8 cellular contexts compared by ENCODE assay signal in genomic region chr13:19782727-19783682, GRCh38. TPM values are rescaled to one million over a fixed set of nuclear protein-coding genes. Genes with fewer than 3 reads are reported as not detected.
DNase-seq lines count a peak whose midpoint lies in the region; ATAC-seq and TF ChIP-seq lines count a peak whose summit lies in the region.
"Not testable (repeated sequence)": the region's sequence is repeated elsewhere in the genome, so short reads cannot be mapped to it uniquely, and the experiment has no call there.

Gene PSPC1, minus strand, starts transcription at chr13:19782945. Its CDS starts 188 bp downstream, at chr13:19782757.

- peak; percentile 95 for TF ChIP-seq POLR2A in GM18951 (IDR thresholded peaks at IDR 0.05; ENCODE audit: extremely low read depth, insufficient read depth, insufficient read length)

- not testable (repeated sequence) for H3K9me3 Mint-ChIP-seq in immature natural killer cell

- peak within 1 kb of the TSS; percentile 95 to 99 (median 98) for H3K27ac Mint-ChIP-seq in immature natural killer cell

- in situ Hi-C loops in GM18951 (cut with MboI; ENCODE audit: low sequenced_read_pairs, unreplicated experiment), result not testable (repeated sequence)

- H3K9me3 ChIP-seq in AG04450 (ENCODE audit: control insufficient read depth, insufficient read depth, low read length), result not testable (repeated sequence)

- peaks cover 10 to 14% (median 11%) of the 10 kb centered on the region in 3 donors for H3K27me3 Mint-ChIP-seq in immature natural killer cell (ENCODE audit: low read depth in 3 of 3)

- CTCF ChIA-PET in AG04450 (lab: Charles Lee), result not testable (repeated sequence)

- peaks cover 12 to 13% of the 10 kb centered on the region in 2 donors for H3K4me1 Mint-ChIP-seq in immature natural killer cell

- not testable (repeated sequence) for TF ChIP-seq CTCF in AG04450 (IDR thresholded peaks at IDR 0.05; ENCODE audit: low read depth, low read length)

- POLR2A ChIA-PET in AG04450 (lab: Yijun Ruan, JAX), result interaction anchor here (0.6 to 1.0 kb wide), 3 partner anchors 22 to 1397 kb away, joined by 3 to 5 read pairs (median 3); partner anchors contain the start of gene ZMYM5

- not testable (repeated sequence) for H3K36me3 Mint-ChIP-seq in immature natural killer cell

- DNase-seq in AG04450 (ENCODE audit: low read depth, low spot score) (peak; percentile 88), NCI-H345 treated with DMSO at 0.1 percent for 48 hours (lab: John Stamatoyannopoulos, UW; ENCODE audit: unreplicated experiment) (peak; percentile 91), immature natural killer cell (peak; percentile 94 to 96 (median 96)), smooth muscle cell of the brain vasculature (ENCODE audit: low read depth, low spot score) (peak; percentile 90)
- peak; percentile 85 to 93 (median 88) for DNase-seq in activated CD4-positive, CD25-positive, alpha-beta regulatory T cell (lab: John Stamatoyannopoulos, UW)
- DNase-seq in central memory CD4-positive, alpha-beta T cell, result peak; percentile 95

- not testable (repeated sequence) for H3K27me3 ChIP-seq in AG04450 (ENCODE audit: control insufficient read depth, insufficient read depth, low read length)

- peak within 1 kb of the TSS; percentile 96 to 100 (median 99) for H3K4me3 Mint-ChIP-seq in immature natural killer cell

- ATAC-seq in HG03196 (IDR thresholded peaks at IDR 0.05; ENCODE audit: unreplicated experiment), result peak; percentile 89

- H3K4me3 ChIP-seq in AG04450 (ENCODE audit: low read depth, low read length), result peak within 1 kb of the TSS; percentile 96

- H3K27ac ChIP-seq in AG04450 (ENCODE audit: low read depth, low read length), result peak within 1 kb of the TSS; percentile 90

RNA-seq across cellular contexts. Expression of gene PSPC1, which starts in this region (rescaled TPM):
- polyA plus RNA-seq in AG04450 (2011; rRNA removed) (35.6 and 42.9 TPM in 2 replicates), immature natural killer cell (10 to 100 TPM; 26.6 to 37.4 (median 36.6) TPM)
- polyA minus RNA-seq in AG04450 (2011; rRNA and poly(A)+ RNA removed), result 44.6 and 45.0 TPM in 2 replicates

Comparison
In these comparisons a context has a peak if more than half of its experiments do, and no peak if none do; other contexts are left out.
1. Peak in every context shown above with its lines: DNase-seq, ATAC-seq, H3K4me3 ChIP-seq and H3K27ac ChIP-seq.